Comparison of ENCODE assay signal across 19 cellular contexts in genomic region chr1:162159515-162159914, GRCh38.
A peak's percentile ranks its signal among the peaks of the same experiment; 100 is the strongest.
DNase-seq lines count a peak whose midpoint lies in the region; ATAC-seq and TF ChIP-seq lines count a peak whose summit lies in the region.
"Had no signal": no experiment of that assay in that cellular context is flagged by ENCODE, and none has a peak within 500 bp of the region (broad histone marks: within the 10 kb centered on the region; RNA-seq: fewer than 3 reads in every experiment).

No MANE protein-coding gene starts in this region.

- no peak for ATAC-seq in activated CD8-positive, alpha-beta T cell treated with anti-CD3 and anti-CD28 coated beads for 36 hours
- ATAC-seq: left ventricle myocardium superior; naive thymus-derived CD4-positive, alpha-beta T cell; psoas muscle had no signal

- no peak overlapping the region for H3K27ac Mint-ChIP-seq in endothelial cell (ENCODE audit: unreplicated experiment)
- no peak overlapping the region for H3K27ac Mint-ChIP-seq in activated CD8-positive, alpha-beta T cell treated with anti-CD3 and anti-CD28 coated beads for 36 hours
- H3K27ac Mint-ChIP-seq: activated naive CD8-positive, alpha-beta T cell treated with anti-CD3 and anti-CD28 coated beads, Interleukin-2, amount 10 ng/mL, durations not matched to agents 7 days and 5 days; naive thymus-derived CD4-positive, alpha-beta T cell had no signal

- peaks cover 13% of the 10 kb centered on the region for H3K4me1 Mint-ChIP-seq in endothelial cell (ENCODE audit: unreplicated experiment)
- H3K4me1 Mint-ChIP-seq in activated CD8-positive, alpha-beta T cell treated with anti-CD3 and anti-CD28 coated beads for 36 hours (ENCODE audit: low read depth) = no peaks in the 10 kb centered on the region
- H3K4me1 Mint-ChIP-seq: activated naive CD8-positive, alpha-beta T cell treated with anti-CD3 and anti-CD28 coated beads, Interleukin-2, amount 10 ng/mL, durations not matched to agents 7 days and 5 days; naive thymus-derived CD4-positive, alpha-beta T cell had no signal

- H3K36me3 ChIP-seq in mucosa of rectum (ENCODE audit: control insufficient read depth in 2 of 2, insufficient read depth in 2 of 2, low read length in 2 of 2) = no peaks in the 10 kb centered on the region
- H3K36me3 ChIP-seq in H7 (replicated peaks; ENCODE audit: control insufficient read depth, insufficient read depth, low read length) = no peaks in the 10 kb centered on the region

- peak overlapping the region; percentile 32 to 70 for H3K27ac ChIP-seq in mucosa of rectum (ENCODE audit: low read depth in 2 of 2, low read length in 2 of 2)
- H3K27ac ChIP-seq: psoas muscle had no signal

- no peaks in the 10 kb centered on the region for H3K27me3 Mint-ChIP-seq in endothelial cell (ENCODE audit: unreplicated experiment)
- H3K27me3 Mint-ChIP-seq in activated CD8-positive, alpha-beta T cell treated with anti-CD3 and anti-CD28 coated beads for 36 hours = peaks cover 10% of the 10 kb centered on the region

- H3K9me3 Mint-ChIP-seq in endothelial cell (ENCODE audit: unreplicated experiment) = no peaks in the 10 kb centered on the region
- H3K9me3 Mint-ChIP-seq in activated CD8-positive, alpha-beta T cell treated with anti-CD3 and anti-CD28 coated beads for 36 hours = no peaks in the 10 kb centered on the region
- H3K9me3 Mint-ChIP-seq: activated naive CD8-positive, alpha-beta T cell treated with anti-CD3 and anti-CD28 coated beads, Interleukin-2, amount 10 ng/mL, durations not matched to agents 7 days and 5 days; naive thymus-derived CD4-positive, alpha-beta T cell had no signal

- no peak overlapping the region for H3K9ac ChIP-seq in mucosa of rectum (ENCODE audit: low read depth in 1 of 2, low read length in 2 of 2)

- DNase-seq in DMS153 treated with DMSO at 0.1 percent for 48 hours (lab: John Stamatoyannopoulos, UW; ENCODE audit: unreplicated experiment) = peak; percentile 93
- peak; percentile 60 for DNase-seq in NCI-H1436 treated with DMSO at 0.1 percent for 48 hours (lab: John Stamatoyannopoulos, UW)
- DNase-seq in NCI-H82 treated with DMSO at 0.1 percent for 48 hours (lab: John Stamatoyannopoulos, UW; ENCODE audit: unreplicated experiment) = peak; percentile 81
- no peak for DNase-seq in H7
- no peak for DNase-seq in endothelial cell (ENCODE audit: low spot score)
- no peak for DNase-seq in dermis blood vessel endothelial cell
- no peak for DNase-seq in activated CD8-positive, alpha-beta T cell treated with anti-CD3 and anti-CD28 coated beads for 36 hours
- DNase-seq: activated CD4-positive, alpha-beta T cell treated with anti-CD3 and anti-CD28 coated beads for 48 hours; activated naive CD8-positive, alpha-beta T cell treated with anti-CD3 and anti-CD28 coated beads, Interleukin-2, amount 10 ng/mL, durations not matched to agents 7 days and 5 days; activated T-cell treated with anti-CD3 and anti-CD28 coated beads for 4 hours; C1 segment of cervical spinal cord; effector memory CD4-positive, alpha-beta T cell; GDM1; left ventricle myocardium superior; naive thymus-derived CD4-positive, alpha-beta T cell; psoas muscle; substantia nigra; T-helper 9 cell had no signal

- H3K36me3 Mint-ChIP-seq in endothelial cell (ENCODE audit: low read depth, unreplicated experiment) = no peaks in the 10 kb centered on the region
- H3K36me3 Mint-ChIP-seq in activated CD8-positive, alpha-beta T cell treated with anti-CD3 and anti-CD28 coated beads for 36 hours (ENCODE audit: low read depth) = no peaks in the 10 kb centered on the region
- H3K36me3 Mint-ChIP-seq: activated naive CD8-positive, alpha-beta T cell treated with anti-CD3 and anti-CD28 coated beads, Interleukin-2, amount 10 ng/mL, durations not matched to agents 7 days and 5 days; naive thymus-derived CD4-positive, alpha-beta T cell had no signal

- no peak for TF ChIP-seq CTCF in endothelial cell (IDR thresholded peaks at IDR 0.05; ENCODE audit: unreplicated experiment)
- no peak for TF ChIP-seq CTCF in activated CD8-positive, alpha-beta T cell treated with anti-CD3 and anti-CD28 coated beads for 36 hours (IDR thresholded peaks at IDR 0.05)

- H3K4me3 ChIP-seq in mucosa of rectum (ENCODE audit: low read length in 2 of 2) = no peak overlapping the region
- H3K4me3 ChIP-seq in H7 (ENCODE audit: insufficient read depth, low read depth, low read length) = no peak overlapping the region
- H3K4me3 ChIP-seq: psoas muscle had no signal

- intact Hi-C loops in activated CD8-positive, alpha-beta T cell treated with anti-CD3 and anti-CD28 coated beads for 36 hours (cut with micrococcal nuclease) = no loop called here

- CTCF ChIA-PET in activated CD8-positive, alpha-beta T cell treated with anti-CD3 and anti-CD28 coated beads for 36 hours (lab: Charles Lee) = no interaction called here

- POLR2A ChIA-PET in activated CD8-positive, alpha-beta T cell treated with anti-CD3 and anti-CD28 coated beads for 36 hours (lab: Charles Lee) = no interaction called here

- H3K4me3 Mint-ChIP-seq in endothelial cell (ENCODE audit: unreplicated experiment) = no peak overlapping the region
- no peak overlapping the region for H3K4me3 Mint-ChIP-seq in activated CD8-positive, alpha-beta T cell treated with anti-CD3 and anti-CD28 coated beads for 36 hours
- H3K4me3 Mint-ChIP-seq: activated naive CD8-positive, alpha-beta T cell treated with anti-CD3 and anti-CD28 coated beads, Interleukin-2, amount 10 ng/mL, durations not matched to agents 7 days and 5 days; naive thymus-derived CD4-positive, alpha-beta T cell had no signal

- no peaks in the 10 kb centered on the region for H3K27me3 ChIP-seq in mucosa of rectum (ENCODE audit: control insufficient read depth in 2 of 2, insufficient read depth in 2 of 2, low read length in 2 of 2)
- no peaks in the 10 kb centered on the region for H3K27me3 ChIP-seq in H7 (ENCODE audit: control insufficient read depth, insufficient read depth, low read length)

- peaks cover 2 to 13% of the 10 kb centered on the region in 2 donors for H3K4me1 ChIP-seq in mucosa of rectum (ENCODE audit: control insufficient read depth in 2 of 2, insufficient read depth in 2 of 2, low read length in 2 of 2)
- H3K4me1 ChIP-seq: psoas muscle had no signal

- H3K9me3 ChIP-seq in mucosa of rectum (ENCODE audit: control insufficient read depth in 2 of 2, low read length in 2 of 2) = no peaks in the 10 kb centered on the region
- H3K9me3 ChIP-seq: psoas muscle had no signal

Comparison
In these comparisons a context has a peak if more than half of its experiments do, and no peak if none do; other contexts are left out.
1. DNase-seq: peak in DMS153 treated with DMSO at 0.1 percent for 48 hours (single experiment), NCI-H1436 treated with DMSO at 0.1 percent for 48 hours (single experiment) and NCI-H82 treated with DMSO at 0.1 percent for 48 hours (single experiment); none in H7 (single experiment), endothelial cell (single experiment), dermis blood vessel endothelial cell (single experiment) and activated CD8-positive, alpha-beta T cell treated with anti-CD3 and anti-CD28 coated beads for 36 hours (single experiment).